Comparison of ENCODE assay signal across 1 cellular context in genomic region chr3:129467934-129468333, GRCh38.
TF ChIP-seq lines count a peak whose summit lies in the region.

No MANE protein-coding gene starts in this region.

TF ChIP-seq in HepG2, 621 proteins besides CTCF, POLR2A, EP300 and RAD21 (continued from another document and continues in another):
- TF ChIP-seq SNAPC4 (CRISPR knock-in tag; IDR thresholded peaks at IDR 0.05) (no peak), ZNF407 (CRISPR knock-in tag; IDR thresholded peaks at IDR 0.05; ENCODE audit: not compliant biosample characterization) (no peak), ZNF574 (CRISPR knock-in tag; IDR thresholded peaks at IDR 0.05) (no peak), ZSCAN20 (CRISPR knock-in tag; IDR thresholded peaks at IDR 0.05; ENCODE audit: borderline replicate concordance) (no peak), YEATS4 (CRISPR knock-in tag; IDR thresholded peaks at IDR 0.05; ENCODE audit: borderline replicate concordance) (no peak), HNRNPK (IDR thresholded peaks at IDR 0.05; ENCODE audit: low read depth, low read length, poor library complexity, severe bottlenecking) (no peak), ARID4A (CRISPR knock-in tag; IDR thresholded peaks at IDR 0.05; ENCODE audit: borderline replicate concordance) (no peak), KLF9 (CRISPR knock-in tag; IDR thresholded peaks at IDR 0.05; ENCODE audit: low read depth) (no peak), ATF6 (CRISPR knock-in tag; conservative IDR thresholded peaks at IDR 0.05) (no peak), GMEB1 (CRISPR knock-in tag; IDR thresholded peaks at IDR 0.05; ENCODE audit: borderline replicate concordance) (no peak), SSRP1 (CRISPR knock-in tag; IDR thresholded peaks at IDR 0.05) (no peak), NFKB2 (CRISPR knock-in tag; IDR thresholded peaks at IDR 0.05; ENCODE audit: borderline replicate concordance) (no peak), ELF1 (CRISPR knock-in tag; IDR thresholded peaks at IDR 0.05) (no peak), RFXAP (CRISPR knock-in tag; IDR thresholded peaks at IDR 0.05; ENCODE audit: borderline replicate concordance) (no peak), ZSCAN21 (CRISPR knock-in tag; IDR thresholded peaks at IDR 0.05; ENCODE audit: borderline replicate concordance) (no peak), ZNF879 (CRISPR knock-in tag; IDR thresholded peaks at IDR 0.05) (no peak), ZSCAN25 (CRISPR knock-in tag; IDR thresholded peaks at IDR 0.05) (no peak), ZNF678 (CRISPR knock-in tag; IDR thresholded peaks at IDR 0.05) (no peak), SNAPC5 (CRISPR knock-in tag; IDR thresholded peaks at IDR 0.05; ENCODE audit: borderline replicate concordance) (no peak), ASH2L (IDR thresholded peaks at IDR 0.05; ENCODE audit: insufficient read length, low read depth, low read length) (peak; percentile 57), TFDP1 (CRISPR knock-in tag; IDR thresholded peaks at IDR 0.05; ENCODE audit: borderline replicate concordance) (no peak), MAZ (IDR thresholded peaks at IDR 0.05; ENCODE audit: borderline replicate concordance, low read depth, low read length) (no peak), MAZ (CRISPR knock-in tag; IDR thresholded peaks at IDR 0.05; ENCODE audit: low read depth) (no peak), ARNT2 (CRISPR knock-in tag; IDR thresholded peaks at IDR 0.05; ENCODE audit: low read depth) (no peak), TOPORS (CRISPR knock-in tag; IDR thresholded peaks at IDR 0.05) (no peak), HNRNPL (IDR thresholded peaks at IDR 0.05; ENCODE audit: low read depth, low read length) (no peak), RFX5 (IDR thresholded peaks at IDR 0.05; ENCODE audit: low read depth, low read length) (no peak), PPARG (CRISPR knock-in tag; conservative IDR thresholded peaks at IDR 0.05) (0 out of 2 replicates have a peak, but pooled peaks have one; percentile 18)
